8 cellular contexts compared by ENCODE assay signal in the genomic region with DNA sequence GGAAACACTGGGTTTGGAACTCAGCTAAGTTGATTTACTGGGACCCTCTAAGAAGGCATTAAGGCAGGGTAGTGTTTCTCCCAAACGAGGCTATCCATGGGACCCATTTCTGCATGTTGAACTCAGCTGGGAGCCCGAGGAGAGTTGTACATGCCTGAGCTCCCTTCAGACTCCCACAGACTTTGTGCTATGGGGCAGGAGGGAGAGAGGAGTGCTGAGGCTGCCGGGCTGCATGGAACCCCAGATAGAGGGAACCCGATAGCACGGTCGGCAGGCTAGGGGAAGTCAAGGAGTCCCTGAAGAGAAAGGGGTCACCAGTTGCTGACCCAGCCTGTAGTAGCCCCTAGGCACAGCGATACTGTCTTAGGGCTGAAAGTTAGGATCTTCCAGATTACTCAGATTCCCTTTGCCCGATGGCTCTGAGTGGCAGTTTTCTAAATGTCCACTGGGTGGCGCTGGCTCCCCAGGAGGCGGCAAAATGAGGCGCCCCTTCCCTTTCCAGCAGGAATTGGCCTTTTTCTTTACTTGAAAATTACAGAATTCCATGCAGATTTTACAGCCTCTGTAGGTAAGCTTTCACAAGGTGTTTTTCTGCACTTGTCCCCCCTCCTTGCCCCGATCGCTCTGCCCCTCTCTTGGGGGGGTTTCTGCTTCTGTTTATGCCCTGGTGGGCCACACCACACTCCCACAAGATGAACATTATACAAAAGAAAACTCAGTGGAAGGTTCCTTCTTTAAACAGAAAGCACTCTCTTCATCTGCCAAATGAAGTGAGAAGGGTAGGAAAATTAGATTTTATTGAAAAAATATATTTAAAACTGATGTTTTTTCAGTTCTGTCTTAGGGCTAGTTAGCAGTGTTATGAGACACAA.
DNase-seq lines count a peak whose midpoint lies in the region; ATAC-seq lines count a peak whose summit lies in the region.

No MANE protein-coding gene starts in this region.

- ATAC-seq in HG03025 (IDR thresholded peaks at IDR 0.05; ENCODE audit: low FRiP score, unreplicated experiment) = no peak

- DNase-seq in NCI-H2107 (lab: John Stamatoyannopoulos, UW) (peak; percentile 22), NCI-H2107 treated with DMSO at 0.1 percent for 48 hours (lab: John Stamatoyannopoulos, UW; ENCODE audit: unreplicated experiment) (no peak), NCI-H1105 (lab: John Stamatoyannopoulos, UW) (peak; percentile 30), cerebellar cortex (ENCODE audit: low spot score) (peak; percentile 73), left kidney (ENCODE audit: low read depth, low spot score) (peak; percentile 76)
- DNase-seq in activated CD4-positive, CD25-positive, alpha-beta regulatory T cell treated with anti-CD3 and anti-CD28 coated beads, Interleukin-2, amount 50 U/mL, for 72 hours = peak; percentile 70
- peak; percentile 72 for DNase-seq in stimulated activated CD4-positive, alpha-beta T cell treated with anti-CD3 and anti-CD28 coated beads, Interleukin-4, amount 100 ng/mL, for 24 hours
